24 cellular contexts compared by ENCODE assay signal in the genomic region with DNA sequence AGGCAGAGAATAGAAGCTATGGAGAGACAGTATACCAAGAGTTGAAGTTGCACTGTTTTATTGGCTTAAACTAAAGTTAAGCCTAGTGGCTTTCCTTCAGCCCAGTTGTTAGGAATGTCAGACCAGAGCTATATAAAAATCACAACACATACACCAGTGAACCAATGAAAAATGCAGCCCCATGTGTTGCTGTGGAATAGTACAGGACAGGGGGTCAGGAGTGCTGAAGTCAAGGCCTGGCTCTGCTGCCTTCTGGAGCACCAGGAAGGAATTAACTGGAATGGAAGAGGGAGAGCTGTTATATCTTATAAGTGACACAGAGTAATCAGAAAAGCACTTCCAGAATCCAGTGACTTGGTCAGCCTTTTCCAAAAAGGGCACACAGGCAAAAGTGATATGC. TPM values are rescaled to one million over a fixed set of nuclear protein-coding genes. Genes with fewer than 3 reads are reported as not detected.
"Had no signal": no experiment of that assay in that cellular context is flagged by ENCODE, and none has a peak within 500 bp of the region (broad histone marks: within the 10 kb centered on the region; RNA-seq: fewer than 3 reads in every experiment).

No MANE protein-coding gene starts in this region.

- H3K27ac Mint-ChIP-seq: activated CD4-positive, alpha-beta memory T cell treated with anti-CD3 and anti-CD28 coated beads, Interleukin-2, amount 10 ng/mL, durations not matched to agents 7 days and 5 days; activated CD4-positive, alpha-beta T cell treated with anti-CD3 and anti-CD28 coated beads for 36 hours; activated naive CD4-positive, alpha-beta T cell treated with anti-CD3 and anti-CD28 coated beads, Interleukin-2, amount 50 U/mL, for 24 hours; memory B cell; nephron progenitor cell had no signal

- H3K27me3 ChIP-seq: adrenal gland, colonic mucosa, esophagus squamous epithelium, gastrocnemius medialis, heart left ventricle, right atrium auricular region, tibial nerve, vagina had no signal

- H3K4me3 ChIP-seq: adrenal gland, colonic mucosa, esophagus squamous epithelium, gastrocnemius medialis, heart left ventricle, right atrium auricular region, tibial nerve, vagina had no signal

- ATAC-seq: activated CD4-positive, alpha-beta T cell treated with anti-CD3 and anti-CD28 coated beads for 36 hours; activated T-cell treated with anti-CD3 and anti-CD28 coated beads, Interleukin-2, amount 50 U/mL, for 4 hours; gastrocnemius medialis; left lobe of liver had no signal

- H3K4me1 Mint-ChIP-seq: activated CD4-positive, alpha-beta memory T cell treated with anti-CD3 and anti-CD28 coated beads, Interleukin-2, amount 10 ng/mL, durations not matched to agents 7 days and 5 days; activated CD4-positive, alpha-beta T cell treated with anti-CD3 and anti-CD28 coated beads for 36 hours; activated naive CD4-positive, alpha-beta T cell treated with anti-CD3 and anti-CD28 coated beads, Interleukin-2, amount 50 U/mL, for 24 hours; memory B cell had no signal

- H3K4me3 Mint-ChIP-seq: activated CD4-positive, alpha-beta memory T cell treated with anti-CD3 and anti-CD28 coated beads, Interleukin-2, amount 10 ng/mL, durations not matched to agents 7 days and 5 days; activated CD4-positive, alpha-beta T cell treated with anti-CD3 and anti-CD28 coated beads for 36 hours; activated naive CD4-positive, alpha-beta T cell treated with anti-CD3 and anti-CD28 coated beads, Interleukin-2, amount 50 U/mL, for 24 hours; activated T-cell treated with anti-CD3 and anti-CD28 coated beads, Interleukin-2, amount 50 U/mL, for 4 hours; memory B cell; nephron progenitor cell had no signal

- DNase-seq: activated CD4-positive, alpha-beta memory T cell treated with anti-CD3 and anti-CD28 coated beads, Interleukin-2, amount 10 ng/mL, durations not matched to agents 7 days and 5 days; activated CD4-positive, alpha-beta T cell treated with anti-CD3 and anti-CD28 coated beads for 36 hours; activated effector memory CD4-positive, alpha-beta T cell treated with Interleukin-2 at 50 U/mL for 16 hours; activated T-cell treated with anti-CD3 and anti-CD28 coated beads, Interleukin-2, amount 50 U/mL, for 4 hours; adrenal gland; caudate nucleus; colonic mucosa; esophagus squamous epithelium; gastrocnemius medialis; heart left ventricle; nephron progenitor cell; occipital lobe; small intestine; stimulated activated CD4-positive, alpha-beta T cell treated with anti-CD3 and anti-CD28 coated beads, Interleukin-4, amount 100 ng/mL, for 4 hours; stimulated activated CD8-positive, alpha-beta memory T cell treated with anti-CD3 and anti-CD28 coated beads, Interleukin-4, amount 100 ng/mL, for 48 hours; stimulated activated naive CD4-positive, alpha-beta T cell treated with Interleukin-2 at 50 U/mL for 16 hours; substantia nigra; T-helper 2 cell had no signal

- H3K36me3 Mint-ChIP-seq: activated naive CD4-positive, alpha-beta T cell treated with anti-CD3 and anti-CD28 coated beads, Interleukin-2, amount 50 U/mL, for 24 hours; memory B cell had no signal

- H3K9me3 Mint-ChIP-seq: activated CD4-positive, alpha-beta memory T cell treated with anti-CD3 and anti-CD28 coated beads, Interleukin-2, amount 10 ng/mL, durations not matched to agents 7 days and 5 days; activated naive CD4-positive, alpha-beta T cell treated with anti-CD3 and anti-CD28 coated beads, Interleukin-2, amount 50 U/mL, for 24 hours; activated T-cell treated with anti-CD3 and anti-CD28 coated beads, Interleukin-2, amount 50 U/mL, for 4 hours; memory B cell had no signal

- H3K27ac ChIP-seq: adrenal gland, colonic mucosa, esophagus squamous epithelium, gastrocnemius medialis, heart left ventricle, right atrium auricular region, tibial nerve, vagina had no signal

- H3K9me3 ChIP-seq: adrenal gland, colonic mucosa, esophagus squamous epithelium, gastrocnemius medialis, heart left ventricle, right atrium auricular region, tibial nerve, vagina had no signal

- H3K4me1 ChIP-seq: adrenal gland, colonic mucosa, gastrocnemius medialis, heart left ventricle, right atrium auricular region, tibial nerve, vagina had no signal

- H3K27me3 Mint-ChIP-seq: activated CD4-positive, alpha-beta memory T cell treated with anti-CD3 and anti-CD28 coated beads, Interleukin-2, amount 10 ng/mL, durations not matched to agents 7 days and 5 days; activated naive CD4-positive, alpha-beta T cell treated with anti-CD3 and anti-CD28 coated beads, Interleukin-2, amount 50 U/mL, for 24 hours had no signal

- H3K36me3 ChIP-seq: adrenal gland, colonic mucosa, esophagus squamous epithelium, gastrocnemius medialis, heart left ventricle, right atrium auricular region, tibial nerve, vagina had no signal

RNA-seq across cellular contexts. Expression of gene OSR1, which starts 58.9 kb away (rescaled TPM):
- total RNA-seq: activated CD4-positive, alpha-beta memory T cell treated with anti-CD3 and anti-CD28 coated beads, Interleukin-2, amount 10 ng/mL, durations not matched to agents 7 days and 5 days; activated CD4-positive, alpha-beta T cell treated with anti-CD3 and anti-CD28 coated beads for 36 hours; activated T-cell treated with anti-CD3 and anti-CD28 coated beads, Interleukin-2, amount 50 U/mL, for 4 hours had no signal
